17 cellular contexts compared by ENCODE assay signal in genomic region chr2:113111121-113111520, GRCh38. TPM values are rescaled to one million over a fixed set of nuclear protein-coding genes. Genes with fewer than 3 reads are reported as not detected.
"Had no signal": no experiment of that assay in that cellular context is flagged by ENCODE, and none has a peak within 500 bp of the region (broad histone marks: within the 10 kb centered on the region; RNA-seq: fewer than 3 reads in every experiment).

No MANE protein-coding gene starts in this region.

- H3K9me3 ChIP-seq: right atrium auricular region, stomach had no signal

- H3K36me3 ChIP-seq: right atrium auricular region, stomach had no signal

- DNase-seq: effector CD8-positive, alpha-beta T cell; foreskin melanocyte; head of caudate nucleus; hippocampal formation; left colon; naive thymus-derived CD4-positive, alpha-beta T cell; posterior cingulate gyrus; small intestine; stimulated activated CD4-positive, alpha-beta T cell treated with anti-CD3 and anti-CD28 coated beads, Interleukin-12 subunit alpha, Interleukin-12 subunit beta, amount 100 ng/mL, for 4 hours; stimulated activated naive CD4-positive, alpha-beta T cell; stomach; substantia nigra had no signal

- H3K27ac ChIP-seq: coronary artery, right atrium auricular region, stomach had no signal

- H3K4me1 ChIP-seq: right atrium auricular region had no signal

- FAIRE-seq: endometrium, small intestine, urothelium cell line had no signal

- H3K27me3 ChIP-seq: right atrium auricular region, stomach had no signal

- H3K4me3 ChIP-seq: coronary artery, right atrium auricular region, stomach had no signal

RNA-seq across cellular contexts. Expression of gene IL1RN, which starts 16.3 kb away (rescaled TPM):
- polyA plus RNA-seq: naive thymus-derived CD4-positive, alpha-beta T cell; neural cell had no signal

RNA-seq across cellular contexts. Expression of gene IL1F10, which starts 43.4 kb away (rescaled TPM):
- polyA plus RNA-seq: naive thymus-derived CD4-positive, alpha-beta T cell; neural cell; small intestine; stomach had no signal

RNA-seq across cellular contexts. Expression of gene IL36RN, which starts 52.1 kb away (rescaled TPM):
- polyA plus RNA-seq: naive thymus-derived CD4-positive, alpha-beta T cell; neural cell; small intestine had no signal

RNA-seq across cellular contexts. Expression of gene IL36B, which starts 58.5 kb away (rescaled TPM):
- polyA plus RNA-seq: naive thymus-derived CD4-positive, alpha-beta T cell; neural cell; small intestine; stomach had no signal
